ENCODE assay signal across 1 cellular context in genomic region chr1:213423041-213423440, GRCh38.
TF ChIP-seq lines count a peak whose summit lies in the region.

No MANE protein-coding gene starts in this region.

TF ChIP-seq in GM23338, 12 proteins besides CTCF, POLR2A, EP300 and RAD21 (continued from another document):
- no peak for TF ChIP-seq ETS1 (IDR thresholded peaks at IDR 0.05)
- no peak for TF ChIP-seq NANOG (IDR thresholded peaks at IDR 0.05; ENCODE audit: borderline replicate concordance)
- TF ChIP-seq ZNF114 (CRISPR knock-in tag; IDR thresholded peaks at IDR 0.05) = no peak
- no peak for TF ChIP-seq EZH2phosphoT487 (IDR thresholded peaks at IDR 0.05; ENCODE audit: unreplicated experiment)
- no peak for TF ChIP-seq EZH2 (IDR thresholded peaks at IDR 0.05; ENCODE audit: low read depth, unreplicated experiment)
